In genomic region chr5:172699999-172700685, GRCh38 we compare ENCODE assay signal across 15 cellular contexts. TPM values are rescaled to one million over a fixed set of nuclear protein-coding genes. Genes with fewer than 3 reads are reported as not detected.
DNase-seq lines count a peak whose midpoint lies in the region; ATAC-seq and TF ChIP-seq lines count a peak whose summit lies in the region.
"Had no signal": no experiment of that assay in that cellular context is flagged by ENCODE, and none has a peak within 500 bp of the region (broad histone marks: within the 10 kb centered on the region; RNA-seq: fewer than 3 reads in every experiment).

No MANE protein-coding gene starts in this region.

- no peak overlapping the region for H3K4me3 ChIP-seq in mucosa of descending colon
- H3K4me3 ChIP-seq in MG63 = no peak overlapping the region
- H3K4me3 ChIP-seq: right lobe of liver, tibial artery had no signal

- peak; percentile 44 for DNase-seq in natural killer cell treated with Interleukin-12 subunit alpha and Interleukin-12 subunit beta and Interleukin-15 and Interleukin-18, amount 100 ng/mL, for 72 hours (ENCODE audit: low spot score)
- DNase-seq in natural killer cell (no peak), left cardiac atrium (no peak), mucosa of descending colon (peak in 1 of 3 donors; percentile 57), KG1 (lab: John Stamatoyannopoulos, UW) (no peak), MG63 (no peak)
- DNase-seq in activated CD4-positive, alpha-beta T cell treated with anti-CD3 and anti-CD28 coated beads for 1 hour = no peak
- DNase-seq: activated CD8-positive, alpha-beta T cell treated with anti-CD3 and anti-CD28 coated beads, Interleukin-2, amount 10 ng/mL, durations not matched to agents 7 days and 5 days; activated naive CD8-positive, alpha-beta T cell treated with anti-CD3 and anti-CD28 coated beads for 36 hours; EL had no signal

- ATAC-seq in natural killer cell treated with Interleukin-12 subunit alpha and Interleukin-12 subunit beta and Interleukin-15 and Interleukin-18, amount 100 ng/mL, for 72 hours = no peak
- ATAC-seq in natural killer cell = no peak
- peak; percentile 6 to 7 for ATAC-seq in left cardiac atrium
- ATAC-seq in mucosa of descending colon = peak; percentile 9
- no peak for ATAC-seq in activated T-helper 17 cell treated with anti-CD3 and anti-CD28 coated beads, Interleukin-2, amount 50 U/mL, for 72 hours (replicated peaks)
- ATAC-seq: activated CD8-positive, alpha-beta T cell treated with anti-CD3 and anti-CD28 coated beads, Interleukin-2, amount 10 ng/mL, durations not matched to agents 7 days and 5 days; right lobe of liver had no signal

- no peak overlapping the region for H3K4me3 Mint-ChIP-seq in natural killer cell treated with Interleukin-12 subunit alpha and Interleukin-12 subunit beta and Interleukin-15 and Interleukin-18, amount 100 ng/mL, for 72 hours
- no peak overlapping the region for H3K4me3 Mint-ChIP-seq in natural killer cell
- no peak overlapping the region for H3K4me3 Mint-ChIP-seq in activated T-helper 17 cell treated with anti-CD3 and anti-CD28 coated beads, Interleukin-2, amount 50 U/mL, for 72 hours
- H3K4me3 Mint-ChIP-seq: activated CD8-positive, alpha-beta T cell treated with anti-CD3 and anti-CD28 coated beads, Interleukin-2, amount 10 ng/mL, durations not matched to agents 7 days and 5 days; activated naive CD8-positive, alpha-beta T cell treated with anti-CD3 and anti-CD28 coated beads for 36 hours; memory B cell; T-helper 1 cell treated with Interleukin-12 subunit alpha and Interleukin-12 subunit beta and Interleukin-4 antibody, amounts not matched to agents 30 μg/mL and 1 μg/mL, for 36 hours had no signal

- H3K9me3 Mint-ChIP-seq in natural killer cell treated with Interleukin-12 subunit alpha and Interleukin-12 subunit beta and Interleukin-15 and Interleukin-18, amount 100 ng/mL, for 72 hours = no peaks in the 10 kb centered on the region
- no peaks in the 10 kb centered on the region for H3K9me3 Mint-ChIP-seq in natural killer cell
- H3K9me3 Mint-ChIP-seq in activated T-helper 17 cell treated with anti-CD3 and anti-CD28 coated beads, Interleukin-2, amount 50 U/mL, for 72 hours = no peaks in the 10 kb centered on the region
- H3K9me3 Mint-ChIP-seq: activated naive CD8-positive, alpha-beta T cell treated with anti-CD3 and anti-CD28 coated beads for 36 hours; memory B cell; T-helper 1 cell treated with Interleukin-12 subunit alpha and Interleukin-12 subunit beta and Interleukin-4 antibody, amounts not matched to agents 30 μg/mL and 1 μg/mL, for 36 hours had no signal

- H3K27ac Mint-ChIP-seq in natural killer cell treated with Interleukin-12 subunit alpha and Interleukin-12 subunit beta and Interleukin-15 and Interleukin-18, amount 100 ng/mL, for 72 hours = no peak overlapping the region
- no peak overlapping the region for H3K27ac Mint-ChIP-seq in natural killer cell
- H3K27ac Mint-ChIP-seq in activated T-helper 17 cell treated with anti-CD3 and anti-CD28 coated beads, Interleukin-2, amount 50 U/mL, for 72 hours = no peak overlapping the region
- H3K27ac Mint-ChIP-seq: activated CD8-positive, alpha-beta T cell treated with anti-CD3 and anti-CD28 coated beads, Interleukin-2, amount 10 ng/mL, durations not matched to agents 7 days and 5 days; activated naive CD8-positive, alpha-beta T cell treated with anti-CD3 and anti-CD28 coated beads for 36 hours; memory B cell; T-helper 1 cell treated with Interleukin-12 subunit alpha and Interleukin-12 subunit beta and Interleukin-4 antibody, amounts not matched to agents 30 μg/mL and 1 μg/mL, for 36 hours had no signal

- H3K27me3 ChIP-seq in MG63 = no peaks in the 10 kb centered on the region
- H3K27me3 ChIP-seq: right lobe of liver had no signal

- H3K9me3 ChIP-seq in mucosa of descending colon (no peaks in the 10 kb centered on the region), MG63 (no peaks in the 10 kb centered on the region)
- H3K9me3 ChIP-seq: right lobe of liver, tibial artery had no signal

- H3K27me3 Mint-ChIP-seq in natural killer cell treated with Interleukin-12 subunit alpha and Interleukin-12 subunit beta and Interleukin-15 and Interleukin-18, amount 100 ng/mL, for 72 hours = peaks cover 14 to 23% of the 10 kb centered on the region in 2 donors
- H3K27me3 Mint-ChIP-seq in natural killer cell (ENCODE audit: low read depth in 2 of 2) = peaks cover 26 to 36% of the 10 kb centered on the region in 2 donors
- peaks cover 14% of the 10 kb centered on the region for H3K27me3 Mint-ChIP-seq in activated T-helper 17 cell treated with anti-CD3 and anti-CD28 coated beads, Interleukin-2, amount 50 U/mL, for 72 hours

- H3K4me1 Mint-ChIP-seq in natural killer cell treated with Interleukin-12 subunit alpha and Interleukin-12 subunit beta and Interleukin-15 and Interleukin-18, amount 100 ng/mL, for 72 hours (ENCODE audit: low read depth in 2 of 2) = peaks cover 16 to 20% of the 10 kb centered on the region in 2 donors
- peaks cover 21 to 28% of the 10 kb centered on the region in 2 donors for H3K4me1 Mint-ChIP-seq in natural killer cell
- peaks cover 5% of the 10 kb centered on the region for H3K4me1 Mint-ChIP-seq in activated T-helper 17 cell treated with anti-CD3 and anti-CD28 coated beads, Interleukin-2, amount 50 U/mL, for 72 hours

- H3K36me3 Mint-ChIP-seq in natural killer cell treated with Interleukin-12 subunit alpha and Interleukin-12 subunit beta and Interleukin-15 and Interleukin-18, amount 100 ng/mL, for 72 hours = no peaks in the 10 kb centered on the region
- no peaks in the 10 kb centered on the region for H3K36me3 Mint-ChIP-seq in natural killer cell
- no peaks in the 10 kb centered on the region for H3K36me3 Mint-ChIP-seq in activated T-helper 17 cell treated with anti-CD3 and anti-CD28 coated beads, Interleukin-2, amount 50 U/mL, for 72 hours (ENCODE audit: low read depth)
- H3K36me3 Mint-ChIP-seq: activated naive CD8-positive, alpha-beta T cell treated with anti-CD3 and anti-CD28 coated beads for 36 hours had no signal

- peaks cover 2% of the 10 kb centered on the region for H3K4me1 ChIP-seq in mucosa of descending colon (ENCODE audit: low read depth)

- intact Hi-C loops in natural killer cell (cut with micrococcal nuclease) = no loop called here
- intact Hi-C loops in left cardiac atrium (cut with DNase I) = loop anchor here (5.0 kb wide), 4 partner anchors 58 to 592 kb away; partner anchors contain the start of gene NEURL1B (in 1 of the 2)
- intact Hi-C loops in mucosa of descending colon (cut with DNase I, micrococcal nuclease) = loop anchor here in 1 of 2 donors (5.0 kb wide), 1 partner anchor 223 kb away; no protein-coding TSS in a partner anchor

- TF ChIP-seq CTCF in natural killer cell (IDR thresholded peaks at IDR 0.05) (no peak), mucosa of descending colon (IDR thresholded peaks at IDR 0.05) (no peak)

- H3K36me3 ChIP-seq in mucosa of descending colon (ENCODE audit: low read depth) (no peaks in the 10 kb centered on the region), MG63 (no peaks in the 10 kb centered on the region)
- H3K36me3 ChIP-seq: right lobe of liver, tibial artery had no signal

RNA-seq across cellular contexts. Expression of gene NEURL1B, which starts 59.1 kb away (rescaled TPM):
- total RNA-seq in natural killer cell treated with Interleukin-12 subunit alpha and Interleukin-12 subunit beta and Interleukin-15 and Interleukin-18, amount 100 ng/mL, for 72 hours = under 1 TPM; 0.14 to 0.36 TPM
- total RNA-seq in natural killer cell = under 1 TPM; 0.28 to 0.54 (median 0.45) TPM
- total RNA-seq in left cardiac atrium = 10 to 100 TPM; 20.6 to 33.6 TPM
- 10 to 100 TPM; 65.7 to 97.6 (median 96.6) TPM for total RNA-seq in mucosa of descending colon
- total RNA-seq in MG63 (2014; rRNA removed; shearing (Covaris generic); ENCODE audit: low replicate concordance) = 6.3 and 10.1 TPM in 2 replicates
- 1 to 10 TPM in 1 of 2 donors, under 1 TPM in 1; 0.52 to 1.2 TPM for total RNA-seq in activated T-helper 17 cell treated with anti-CD3 and anti-CD28 coated beads, Interleukin-2, amount 50 U/mL, for 72 hours

Comparison
In these comparisons a context has a peak if more than half of its experiments do, and no peak if none do; other contexts are left out.
1. ATAC-seq: peak in left cardiac atrium (2 of 2) and mucosa of descending colon (single experiment); none in natural killer cell treated with Interleukin-12 subunit alpha and Interleukin-12 subunit beta and Interleukin-15 and Interleukin-18, amount 100 ng/mL, for 72 hours (0 of 2), natural killer cell (0 of 3) and activated T-helper 17 cell treated with anti-CD3 and anti-CD28 coated beads, Interleukin-2, amount 50 U/mL, for 72 hours (single experiment).